In the genomic region with DNA sequence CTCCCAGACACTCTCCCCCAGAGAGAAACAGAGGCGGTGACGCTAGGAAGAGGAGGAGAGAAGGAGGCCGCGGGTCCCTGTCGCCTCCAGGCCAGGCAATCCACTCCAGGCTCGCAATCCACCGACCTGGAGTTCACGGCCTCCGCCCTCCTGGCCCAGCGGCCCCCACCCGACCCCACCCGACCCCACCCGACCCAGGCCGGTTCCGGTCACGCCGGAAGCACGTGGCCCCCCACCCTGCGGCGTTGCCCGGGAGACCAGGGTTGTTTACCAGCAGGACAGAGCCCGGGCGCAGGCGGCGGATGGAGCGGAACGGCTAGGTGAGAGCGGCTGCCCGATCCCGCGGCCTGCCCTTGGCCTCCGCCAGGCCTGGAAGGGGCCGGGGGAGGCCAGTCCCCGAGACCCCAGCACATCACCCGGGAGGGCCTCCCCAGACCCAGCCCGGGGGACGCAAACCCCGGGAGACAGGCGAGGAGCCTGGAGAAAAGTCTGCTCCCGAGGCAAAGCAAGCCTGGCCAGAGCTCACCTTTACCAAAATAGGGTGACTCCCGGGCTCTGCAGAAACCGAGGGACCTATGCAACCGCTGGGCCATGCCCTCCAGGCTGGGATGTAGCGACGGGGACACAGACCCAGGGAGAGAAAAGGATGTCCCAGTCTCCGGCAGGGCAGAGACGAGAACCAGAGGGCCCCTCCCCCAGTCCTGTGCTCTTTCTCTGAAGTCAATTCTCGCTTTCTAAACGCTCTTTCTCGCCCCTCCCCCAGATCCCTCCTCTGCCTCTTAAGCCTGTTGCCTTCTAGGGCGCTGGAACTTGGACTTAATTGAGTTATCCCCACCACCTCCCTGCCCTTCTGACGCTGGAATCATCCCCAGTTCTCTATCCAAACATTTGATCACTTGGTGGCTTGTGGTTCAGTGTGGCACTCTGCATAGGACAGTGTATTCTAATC, we compare ENCODE assay signal across 10 cellular contexts. TPM values are rescaled to one million over a fixed set of nuclear protein-coding genes. Genes with fewer than 3 reads are reported as not detected.
DNase-seq lines count a peak whose midpoint lies in the region; ATAC-seq, FAIRE-seq and TF ChIP-seq lines count a peak whose summit lies in the region.
"Had no signal": no experiment of that assay in that cellular context is flagged by ENCODE, and none has a peak within 500 bp of the region (broad histone marks: within the 10 kb centered on the region; RNA-seq: fewer than 3 reads in every experiment).

A gene with protein sequence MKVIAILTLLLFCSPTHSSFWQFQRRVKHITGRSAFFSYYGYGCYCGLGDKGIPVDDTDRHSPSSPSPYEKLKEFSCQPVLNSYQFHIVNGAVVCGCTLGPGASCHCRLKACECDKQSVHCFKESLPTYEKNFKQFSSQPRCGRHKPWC (minus strand): TSS at position 685 of the 949 bp plus-strand sequence. CDS start 9,155 bp downstream, outside the sequence.
A gene with protein sequence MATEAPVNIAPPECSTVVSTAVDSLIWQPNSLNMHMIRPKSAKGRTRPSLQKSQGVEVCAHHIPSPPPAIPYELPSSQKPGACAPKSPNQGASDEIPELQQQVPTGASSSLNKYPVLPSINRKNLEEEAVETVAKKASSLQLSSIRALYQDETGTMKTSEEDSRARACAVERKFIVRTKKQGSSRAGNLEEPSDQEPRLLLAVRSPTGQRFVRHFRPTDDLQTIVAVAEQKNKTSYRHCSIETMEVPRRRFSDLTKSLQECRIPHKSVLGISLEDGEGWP (plus strand): TSS at position 263 of the 949 bp plus-strand sequence. CDS start 4,466 bp downstream, outside the sequence.

- H3K4me1 Mint-ChIP-seq in naive thymus-derived CD8-positive, alpha-beta T cell, result peaks cover 32 to 50% (median 46%) of the 10 kb centered on the region in 4 donors

- H3K36me3 Mint-ChIP-seq in naive thymus-derived CD8-positive, alpha-beta T cell, result no peaks in the 10 kb centered on the region

- H3K4me3 Mint-ChIP-seq in naive thymus-derived CD8-positive, alpha-beta T cell, result peak within 1 kb of the TSS; percentile 71 to 92 (median 84)

- no peak for TF ChIP-seq RAD21 in H1 (IDR thresholded peaks at IDR 0.05 in 1 of 2, conservative IDR thresholded peaks at IDR 0.05 in 1 of 2; ENCODE audit: low read depth in 2 of 2, low read length in 2 of 2)

- H3K27ac ChIP-seq in HUES64 (ENCODE audit: low read depth, low read length) (peak within 1 kb of the TSS; percentile 18; the same call in 1 of the 2 replicates), H1 (ENCODE audit: low read depth, low read length) (no peak within 1 kb of the TSS), substantia nigra (ENCODE audit: low read depth, low read length, poor library complexity, severe bottlenecking) (no peak within 1 kb of the TSS)
- H3K27ac ChIP-seq: neutrophil had no signal

- TF ChIP-seq CTCF in H1 (IDR thresholded peaks at IDR 0.05; ENCODE audit: control extremely low read depth in 1 of 3, insufficient read depth in 1 of 3, low read depth in 1 of 3, low read length in 3 of 3), result no peak

- H2BK20ac ChIP-seq in H1 (ENCODE audit: low read length), result no peak within 1 kb of the TSS

- ATAC-seq in naive thymus-derived CD8-positive, alpha-beta T cell, result peak; percentile 46 to 49
- no peak for ATAC-seq in HG03342 (IDR thresholded peaks at IDR 0.05; ENCODE audit: unreplicated experiment)

- H3K4me3 ChIP-seq in HUES64 (ENCODE audit: low read length) (peak within 1 kb of the TSS; percentile 63), H1 (ENCODE audit: extremely low read depth in 1 of 4, insufficient read depth in 2 of 4, low read depth in 3 of 4, low read length in 4 of 4) (peak within 1 kb of the TSS; percentile 46 to 82 (median 67))

- H3K27me3 Mint-ChIP-seq in naive thymus-derived CD8-positive, alpha-beta T cell, result peaks cover 0 to 9% (median 2%) of the 10 kb centered on the region in 5 donors

- no peaks in the 10 kb centered on the region for H3K9me3 ChIP-seq in HUES64 (ENCODE audit: insufficient read depth, low read depth, low read length)
- H3K9me3 ChIP-seq in H1 (ENCODE audit: insufficient read depth in 2 of 2, low read depth in 1 of 2, low read length in 1 of 2), result no peaks in the 10 kb centered on the region
- H3K9me3 ChIP-seq: neutrophil had no signal

- no peak within 1 kb of the TSS for H2AK5ac ChIP-seq in H1 (ENCODE audit: low read depth, low read length)

- H3K79me2 ChIP-seq in H1 (ENCODE audit: control insufficient read depth in 1 of 2, insufficient read depth in 2 of 2, low read length in 2 of 2), result no peaks in the 10 kb centered on the region

- H3K23ac ChIP-seq in H1 (ENCODE audit: insufficient read length), result no peak within 1 kb of the TSS

- H4K5ac ChIP-seq in H1 (ENCODE audit: insufficient read length, low read depth, low read length), result no peak within 1 kb of the TSS

- H3K36me3 ChIP-seq in HUES64 (ENCODE audit: insufficient read depth, low read length) (no peaks in the 10 kb centered on the region), H1 (ENCODE audit: control insufficient read depth in 2 of 4, insufficient read depth in 4 of 4, low read length in 3 of 4) (no peaks in the 10 kb centered on the region)
- H3K36me3 ChIP-seq: neutrophil had no signal

- H3K4ac ChIP-seq in H1 (replicated peaks; ENCODE audit: insufficient read length, low read depth, low read length), result peak within 1 kb of the TSS; percentile 54

- CTCF ChIA-PET in H1 (lab: Charles Lee; ENCODE audit: partially characterized antibody), result interaction anchor here (0.6 to 1.8 kb wide), 2 partner anchors 27 to 71 kb away, joined by 3 to 6 read pairs; no protein-coding TSS in a partner anchor

- H3K27me3 ChIP-seq in HUES64 (ENCODE audit: insufficient read depth, low read length) (peaks cover 27% of the 10 kb centered on the region), H1 (replicated peaks in 1 of 4; ENCODE audit: control insufficient read depth in 3 of 4, extremely low read depth in 1 of 4, insufficient read depth in 3 of 4, low read length in 3 of 4) (peaks cover 0 to 13% (median 10%) of the 10 kb centered on the region in 4 experiments; a peak in 5 of 7 replicates)

- 0 out of 2 replicates have a peak within 1 kb of the TSS, but pooled peaks have one; percentile 17 for H2BK12ac ChIP-seq in H1 (ENCODE audit: low read depth, low read length)

- no peak within 1 kb of the TSS for H2BK120ac ChIP-seq in H1 (replicated peaks; ENCODE audit: low read depth, low read length)

- peaks cover 4% of the 10 kb centered on the region; the same call in 1 of the 2 replicates for H3K23me2 ChIP-seq in H1 (ENCODE audit: low read depth, low read length)

- no peak within 1 kb of the TSS for H2BK5ac ChIP-seq in H1 (ENCODE audit: low read depth, low read length)

- H4K20me1 ChIP-seq in H1 (replicated peaks in 1 of 2; ENCODE audit: control insufficient read depth in 1 of 2, insufficient read depth in 2 of 2, low read length in 2 of 2), result no peaks in the 10 kb centered on the region

- H3K4me2 ChIP-seq in H1 (ENCODE audit: insufficient read depth in 1 of 2, low read depth in 2 of 2, low read length in 2 of 2), result peak within 1 kb of the TSS; percentile 83 to 93

- H3K9ac ChIP-seq in HUES64 (ENCODE audit: low read depth, low read length) (peak within 1 kb of the TSS; percentile 76), H1 (replicated peaks in 1 of 4; ENCODE audit: extremely low read depth in 1 of 4, low read depth in 3 of 4, low read length in 3 of 4) (peak within 1 kb of the TSS in 3 of 4 experiments; percentile 54 to 72 (median 57); a peak in 4 of 7 replicates)

- TF ChIP-seq POLR2A in H1 (IDR thresholded peaks at IDR 0.05; ENCODE audit: control extremely low read depth in 1 of 2, low read depth in 2 of 2, low read length in 2 of 2), result peak in 1 of 2 experiments; percentile 37; a peak in 1 of 3 replicates

- peak; percentile 37 to 43 for DNase-seq in activated CD4-positive, alpha-beta T cell treated with anti-CD3 and anti-CD28 coated beads, Interleukin-2, amount 50 U/mL, for 4 hours
- DNase-seq in H1 (ENCODE audit: low read depth in 1 of 2, low spot score in 2 of 2) (peak in 1 of 2 experiments; percentile 85), substantia nigra (lab: John Stamatoyannopoulos, UW) (peak in 27 of 49 donors; percentile 14 to 57 (median 29)), NCI-H1436 (lab: John Stamatoyannopoulos, UW) (no peak), 8988T (no peak)
- DNase-seq in naive thymus-derived CD8-positive, alpha-beta T cell, result peak in 9 of 10 donors; percentile 13 to 69 (median 23)
- DNase-seq: IMR-90 had no signal

- H3K56ac ChIP-seq in H1 (replicated peaks; ENCODE audit: insufficient read length, low read depth, low read length), result no peak within 1 kb of the TSS

- peak within 1 kb of the TSS; percentile 48; the same call in 1 of the 2 replicates for H2BK15ac ChIP-seq in H1 (ENCODE audit: low read length)

- H3K9me3 Mint-ChIP-seq in naive thymus-derived CD8-positive, alpha-beta T cell, result no peaks in the 10 kb centered on the region

- peak within 1 kb of the TSS; percentile 82; the same call in 1 of the 2 replicates for H4K8ac ChIP-seq in H1 (ENCODE audit: extremely low read depth, insufficient read depth, low read length)

- peak within 1 kb of the TSS; percentile 58 to 91 (median 83) for H3K27ac Mint-ChIP-seq in naive thymus-derived CD8-positive, alpha-beta T cell

- no peak for FAIRE-seq in H1 (lab: Jason Lieb, UNC)

- TF ChIP-seq EP300 in H1 (IDR thresholded peaks at IDR 0.05; ENCODE audit: borderline replicate concordance in 1 of 2, low read depth in 2 of 2, low read length in 2 of 2), result peak in 1 of 2 experiments; percentile 65; a peak in 1 of 3 replicates

- POLR2A ChIA-PET in H1 (lab: Charles Lee; ENCODE audit: partially characterized antibody), result interaction anchor here (1.5 kb wide), 1 partner anchor 31 kb away, joined by 3 read pairs; no protein-coding TSS in a partner anchor
- POLR2A ChIA-PET in naive thymus-derived CD8-positive, alpha-beta T cell (lab: Charles Lee), result no interaction called here

- no peak within 1 kb of the TSS for H3K14ac ChIP-seq in H1 (ENCODE audit: insufficient read length)

- H4K91ac ChIP-seq in H1 (replicated peaks; ENCODE audit: insufficient read length, low read length), result no peak within 1 kb of the TSS

- H3K79me1 ChIP-seq in H1 (ENCODE audit: low read depth, low read length), result no peaks in the 10 kb centered on the region

- H3K18ac ChIP-seq in H1 (ENCODE audit: extremely low read depth, low read length), result peak within 1 kb of the TSS; percentile 75; the same call in 1 of the 2 replicates

- WGBS in HUES64, result 2% methylated on average over 50 of the region's 52 CpGs
- WGBS in H1 (ENCODE audit: extremely low coverage in 1 of 2, insufficient coverage in 1 of 2, insufficient read length in 1 of 2, insufficient replicate concordance in 2 of 2, low coverage in 1 of 2, low lambda C conversion rate in 2 of 2, missing lambda C conversion rate in 1 of 2), 2 experiments, result 5% methylated on average over 24 of the region's 52 CpGs; no CpG with 5 or more reads in 1 of the 2 experiments

- H2AFZ ChIP-seq in H1 (ENCODE audit: low read length), result peak within 1 kb of the TSS; percentile 28

- peaks cover 10% of the 10 kb centered on the region for H3K4me1 ChIP-seq in HUES64 (ENCODE audit: insufficient read depth, low read length)
- peaks cover 6 to 10% (median 9%) of the 10 kb centered on the region in 4 experiments; a peak in 4 of 7 replicates for H3K4me1 ChIP-seq in H1 (replicated peaks in 1 of 4; ENCODE audit: control insufficient read depth in 3 of 4, insufficient read depth in 4 of 4, low read length in 3 of 4)

RNA-seq across cellular contexts. Expression of the first gene that starts in this region (rescaled TPM):
- polyA plus RNA-seq in HUES64 (2013, experiment 1 of 2), result not detected
- polyA plus RNA-seq in HUES64 (2013, experiment 2 of 2), result not detected
- total RNA-seq in H1 (2021; fragmentation: NEBNext Ultra II Directional; extraction: Animal tissue kit (Norgen Biotek cat#: 25700)), result not detected in 2 replicates
- not detected in 2 replicates for polyA plus RNA-seq in H1 (2011; rRNA removed)
- not detected for polyA plus RNA-seq in H1 (2011; cell fraction: cytosol; rRNA removed)
- polyA plus RNA-seq in H1 (2011; cell fraction: nucleus; rRNA removed), result not detected
- polyA plus RNA-seq in H1 (2012, experiment 1 of 2), result not detected in 4 replicates
- not detected for polyA plus RNA-seq in H1 (2012, experiment 2 of 2)
- not detected for polyA plus RNA-seq in H1 (2013, experiment 1 of 2)
- not detected for polyA plus RNA-seq in H1 (2013, experiment 2 of 2)
- polyA minus RNA-seq in H1 (2011; rRNA and poly(A)+ RNA removed), result not detected in 2 replicates
- polyA minus RNA-seq in H1 (2011; cell fraction: cytosol; rRNA and poly(A)+ RNA removed), result not detected
- not detected for polyA minus RNA-seq in H1 (2011; cell fraction: nucleus; rRNA and poly(A)+ RNA removed)
- not detected for total RNA-seq in naive thymus-derived CD8-positive, alpha-beta T cell
- polyA plus RNA-seq in naive thymus-derived CD8-positive, alpha-beta T cell, result not detected
- total RNA-seq: IMR-90 had no signal
- polyA plus RNA-seq: IMR-90 had no signal

RNA-seq across cellular contexts. Expression of the second gene that starts in this region (rescaled TPM):
- 0.80 TPM for polyA plus RNA-seq in HUES64 (2013, experiment 1 of 2)
- polyA plus RNA-seq in HUES64 (2013, experiment 2 of 2), result 0.89 TPM
- total RNA-seq in H1 (2021; fragmentation: NEBNext Ultra II Directional; extraction: Animal tissue kit (Norgen Biotek cat#: 25700)), result 0.43 and 0.44 TPM in 2 replicates
- polyA plus RNA-seq in H1 (2011; rRNA removed), result 0.50 and 0.68 TPM in 2 replicates
- polyA plus RNA-seq in H1 (2011; cell fraction: cytosol; rRNA removed), result 0.67 TPM
- 0.48 TPM for polyA plus RNA-seq in H1 (2011; cell fraction: nucleus; rRNA removed)
- 0.48 to 0.86 TPM (median 0.74 TPM) in 4 replicates for polyA plus RNA-seq in H1 (2012, experiment 1 of 2)
- 0.20 TPM for polyA plus RNA-seq in H1 (2012, experiment 2 of 2)
- polyA plus RNA-seq in H1 (2013, experiment 1 of 2), result 0.36 TPM
- polyA plus RNA-seq in H1 (2013, experiment 2 of 2), result 0.40 TPM
- polyA minus RNA-seq in H1 (2011; rRNA and poly(A)+ RNA removed), result 1.3 and 1.5 TPM in 2 replicates
- polyA minus RNA-seq in H1 (2011; cell fraction: cytosol; rRNA and poly(A)+ RNA removed), result 0.22 TPM
- 1.2 TPM for polyA minus RNA-seq in H1 (2011; cell fraction: nucleus; rRNA and poly(A)+ RNA removed)
- total RNA-seq in naive thymus-derived CD8-positive, alpha-beta T cell, result not detected
- polyA plus RNA-seq in naive thymus-derived CD8-positive, alpha-beta T cell, result under 1 TPM; 0.04 to 0.30 (median 0.07) TPM
- total RNA-seq: IMR-90 had no signal
- polyA plus RNA-seq: IMR-90 had no signal

Comparison
In these comparisons a context has a peak if more than half of its experiments do, and no peak if none do; other contexts are left out.
1. Peak in DNase-seq and ATAC-seq in naive thymus-derived CD8-positive, alpha-beta T cell; RNA of the genes that start here not detected or under 1 TPM.
2. DNase-seq: peak in activated CD4-positive, alpha-beta T cell treated with anti-CD3 and anti-CD28 coated beads, Interleukin-2, amount 50 U/mL, for 4 hours (2 of 2) and substantia nigra (27 of 49); none in NCI-H1436 (single experiment) and 8988T (single experiment).